ENCODE assay signal across 17 cellular contexts in genomic region chr4:175451238-175451965, GRCh38.
DNase-seq lines count a peak whose midpoint lies in the region; ATAC-seq and TF ChIP-seq lines count a peak whose summit lies in the region.
"Had no signal": no experiment of that assay in that cellular context is flagged by ENCODE, and none has a peak within 500 bp of the region (broad histone marks: within the 10 kb centered on the region; RNA-seq: fewer than 3 reads in every experiment).

No MANE protein-coding gene starts in this region.

- no peaks in the 10 kb centered on the region for H3K36me3 ChIP-seq in GM23338 (ENCODE audit: insufficient read depth)
- H3K36me3 ChIP-seq in left lung, result no peaks in the 10 kb centered on the region
- H3K36me3 ChIP-seq in HAP-1 (replicated peaks), result no peaks in the 10 kb centered on the region
- H3K36me3 ChIP-seq: BE2C; BLaER1 treated with 17β-estradiol and CSF1 and Interleukin-3, amounts not matched to agents 10 nM and 100 nM had no signal

- POLR2A ChIA-PET in GM10248 (lab: Yijun Ruan, JAX), result no interaction called here

- H3K4me2 ChIP-seq in GM23338, result no peak overlapping the region
- H3K4me2 ChIP-seq: BLaER1 treated with 17β-estradiol and CSF1 and Interleukin-3, amounts not matched to agents 10 nM and 100 nM had no signal

- H3K9me3 Mint-ChIP-seq in GM23338 (peaks cover 6% of the 10 kb centered on the region; the same call in 2 of the 3 replicates), progenitor cell of endocrine pancreas (ENCODE audit: low read depth) (peaks cover 8% of the 10 kb centered on the region)

- H3K27ac Mint-ChIP-seq in GM23338 (no peak overlapping the region), progenitor cell of endocrine pancreas (peak overlapping the region; percentile 13)
- H3K27ac Mint-ChIP-seq: CD14-positive monocyte; CD4-positive, alpha-beta T cell had no signal

- H3K27me3 ChIP-seq in GM23338 (ENCODE audit: insufficient read depth) (no peaks in the 10 kb centered on the region), left lung (no peaks in the 10 kb centered on the region), HAP-1 (ENCODE audit: low read depth) (no peaks in the 10 kb centered on the region)
- H3K27me3 ChIP-seq: BE2C; BLaER1 treated with 17β-estradiol and CSF1 and Interleukin-3, amounts not matched to agents 10 nM and 100 nM had no signal

- no peaks in the 10 kb centered on the region for H3F3A ChIP-seq in GM23338 (replicated peaks; ENCODE audit: low read depth)

- peak overlapping the region; percentile 60; the same call in 1 of the 2 replicates for H2AFZ ChIP-seq in GM23338

- H3K27ac ChIP-seq in GM23338 (ENCODE audit: low read depth) (no peak overlapping the region), left lung (no peak overlapping the region)
- H3K27ac ChIP-seq: BLaER1 treated with 17β-estradiol and CSF1 and Interleukin-3, amounts not matched to agents 10 nM and 100 nM had no signal

- H3K4me3 Mint-ChIP-seq in GM23338 (no peak overlapping the region), progenitor cell of endocrine pancreas (ENCODE audit: low read depth) (no peak overlapping the region)
- H3K4me3 Mint-ChIP-seq: CD14-positive monocyte; CD4-positive, alpha-beta T cell; CD8-positive, alpha-beta memory T cell had no signal

- H3K27me3 Mint-ChIP-seq in GM23338 (ENCODE audit: insufficient read depth, low read depth, poor library complexity) (no peaks in the 10 kb centered on the region), progenitor cell of endocrine pancreas (no peaks in the 10 kb centered on the region)
- H3K27me3 Mint-ChIP-seq: CD4-positive, alpha-beta T cell; CD8-positive, alpha-beta memory T cell had no signal

- H3K36me3 Mint-ChIP-seq in GM23338 (ENCODE audit: low read depth), result no peaks in the 10 kb centered on the region
- no peaks in the 10 kb centered on the region for H3K36me3 Mint-ChIP-seq in progenitor cell of endocrine pancreas (ENCODE audit: insufficient read depth)
- H3K36me3 Mint-ChIP-seq: CD14-positive monocyte; CD8-positive, alpha-beta memory T cell had no signal

- no peak for ATAC-seq in GM23338
- ATAC-seq in left lung, result peak; percentile 40
- ATAC-seq: GM12878 had no signal

- H3K9me3 ChIP-seq in left lung, result peaks cover 0 to 19% of the 10 kb centered on the region in 2 donors
- H3K9me3 ChIP-seq in HAP-1, result no peaks in the 10 kb centered on the region
- H3K9me3 ChIP-seq: BE2C had no signal

- intact Hi-C loops in left lung (cut with DNase I), result no loop called here

- H3K4me3 ChIP-seq in GM23338 (no peak overlapping the region), left lung (no peak overlapping the region), HAP-1 (no peak overlapping the region)
- H3K4me3 ChIP-seq: BLaER1 treated with 17β-estradiol and CSF1 and Interleukin-3, amounts not matched to agents 10 nM and 100 nM; GM12878 had no signal

- H3K4me1 ChIP-seq in GM23338 (ENCODE audit: insufficient read depth) (peaks cover 5% of the 10 kb centered on the region; the same call in 1 of the 2 replicates), left lung (no peaks in the 10 kb centered on the region), HAP-1 (no peaks in the 10 kb centered on the region)
- H3K4me1 ChIP-seq: BE2C; BLaER1 treated with 17β-estradiol and CSF1 and Interleukin-3, amounts not matched to agents 10 nM and 100 nM had no signal

- in situ Hi-C loops in HAP-1 (cut with MboI; ENCODE audit: low sequenced_read_pairs), result no loop called here

- H3K9me2 ChIP-seq in GM23338 (ENCODE audit: insufficient read depth), result peaks cover 2% of the 10 kb centered on the region

- CTCF ChIA-PET in GM10248 (lab: Yijun Ruan, JAX), result no interaction called here

- no peaks in the 10 kb centered on the region for H4K20me1 ChIP-seq in GM23338 (replicated peaks; ENCODE audit: insufficient read depth)
- H4K20me1 ChIP-seq: BLaER1 treated with 17β-estradiol and CSF1 and Interleukin-3, amounts not matched to agents 10 nM and 100 nM had no signal

- DNase-seq in GM23338 (ENCODE audit: low spot score), result no peak
- no peak for DNase-seq in left lung
- no peak for DNase-seq in progenitor cell of endocrine pancreas (ENCODE audit: low spot score, unreplicated experiment)
- no peak for DNase-seq in HAP-1 (ENCODE audit: low spot score in 2 of 2)
- no peak for DNase-seq in GM10248 (ENCODE audit: extremely low spot score)
- no peak for DNase-seq in Ammon's horn (ENCODE audit: low spot score)
- DNase-seq: BE2C; Calu3; CD4-positive, alpha-beta T cell; CD8-positive, alpha-beta memory T cell; DMS53; DMS79 treated with DMSO at 0.1 percent for 48 hours; GOT3; HCEC 1CT had no signal

- TF ChIP-seq CTCF in GM23338 (conservative IDR thresholded peaks at IDR 0.05; ENCODE audit: low read depth in 2 of 2) (no peak), left lung (IDR thresholded peaks at IDR 0.05) (no peak), progenitor cell of endocrine pancreas (IDR thresholded peaks at IDR 0.05; ENCODE audit: unreplicated experiment) (no peak), GM10248 (IDR thresholded peaks at IDR 0.05; ENCODE audit: control extremely low read depth, extremely low read depth, low read depth, missing control alignments) (no peak)

- no peaks in the 10 kb centered on the region for H3K4me1 Mint-ChIP-seq in GM23338
- peaks cover 2% of the 10 kb centered on the region for H3K4me1 Mint-ChIP-seq in progenitor cell of endocrine pancreas (ENCODE audit: low read depth)
- H3K4me1 Mint-ChIP-seq: CD14-positive monocyte; CD8-positive, alpha-beta memory T cell had no signal

- no peaks in the 10 kb centered on the region for H3K79me2 ChIP-seq in GM23338 (replicated peaks; ENCODE audit: insufficient read depth)

TF ChIP-seq in GM23338, 12 proteins besides CTCF, POLR2A, EP300 and RAD21 (continues in another document):
- TF ChIP-seq CREB1 (CRISPR knock-in tag; IDR thresholded peaks at IDR 0.05; ENCODE audit: low read depth) (no peak), POLR2AphosphoS5 (IDR thresholded peaks at IDR 0.05; ENCODE audit: low read depth) (no peak), NANOG (IDR thresholded peaks at IDR 0.05; ENCODE audit: borderline replicate concordance) (no peak)
- TF ChIP-seq, protein P1, sequence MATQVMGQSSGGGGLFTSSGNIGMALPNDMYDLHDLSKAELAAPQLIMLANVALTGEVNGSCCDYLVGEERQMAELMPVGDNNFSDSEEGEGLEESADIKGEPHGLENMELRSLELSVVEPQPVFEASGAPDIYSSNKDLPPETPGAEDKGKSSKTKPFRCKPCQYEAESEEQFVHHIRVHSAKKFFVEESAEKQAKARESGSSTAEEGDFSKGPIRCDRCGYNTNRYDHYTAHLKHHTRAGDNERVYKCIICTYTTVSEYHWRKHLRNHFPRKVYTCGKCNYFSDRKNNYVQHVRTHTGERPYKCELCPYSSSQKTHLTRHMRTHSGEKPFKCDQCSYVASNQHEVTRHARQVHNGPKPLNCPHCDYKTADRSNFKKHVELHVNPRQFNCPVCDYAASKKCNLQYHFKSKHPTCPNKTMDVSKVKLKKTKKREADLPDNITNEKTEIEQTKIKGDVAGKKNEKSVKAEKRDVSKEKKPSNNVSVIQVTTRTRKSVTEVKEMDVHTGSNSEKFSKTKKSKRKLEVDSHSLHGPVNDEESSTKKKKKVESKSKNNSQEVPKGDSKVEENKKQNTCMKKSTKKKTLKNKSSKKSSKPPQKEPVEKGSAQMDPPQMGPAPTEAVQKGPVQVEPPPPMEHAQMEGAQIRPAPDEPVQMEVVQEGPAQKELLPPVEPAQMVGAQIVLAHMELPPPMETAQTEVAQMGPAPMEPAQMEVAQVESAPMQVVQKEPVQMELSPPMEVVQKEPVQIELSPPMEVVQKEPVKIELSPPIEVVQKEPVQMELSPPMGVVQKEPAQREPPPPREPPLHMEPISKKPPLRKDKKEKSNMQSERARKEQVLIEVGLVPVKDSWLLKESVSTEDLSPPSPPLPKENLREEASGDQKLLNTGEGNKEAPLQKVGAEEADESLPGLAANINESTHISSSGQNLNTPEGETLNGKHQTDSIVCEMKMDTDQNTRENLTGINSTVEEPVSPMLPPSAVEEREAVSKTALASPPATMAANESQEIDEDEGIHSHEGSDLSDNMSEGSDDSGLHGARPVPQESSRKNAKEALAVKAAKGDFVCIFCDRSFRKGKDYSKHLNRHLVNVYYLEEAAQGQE (IDR thresholded peaks at IDR 0.05; ENCODE audit: unreplicated experiment), result no peak
